8 cellular contexts compared by ENCODE assay signal in the genomic region with DNA sequence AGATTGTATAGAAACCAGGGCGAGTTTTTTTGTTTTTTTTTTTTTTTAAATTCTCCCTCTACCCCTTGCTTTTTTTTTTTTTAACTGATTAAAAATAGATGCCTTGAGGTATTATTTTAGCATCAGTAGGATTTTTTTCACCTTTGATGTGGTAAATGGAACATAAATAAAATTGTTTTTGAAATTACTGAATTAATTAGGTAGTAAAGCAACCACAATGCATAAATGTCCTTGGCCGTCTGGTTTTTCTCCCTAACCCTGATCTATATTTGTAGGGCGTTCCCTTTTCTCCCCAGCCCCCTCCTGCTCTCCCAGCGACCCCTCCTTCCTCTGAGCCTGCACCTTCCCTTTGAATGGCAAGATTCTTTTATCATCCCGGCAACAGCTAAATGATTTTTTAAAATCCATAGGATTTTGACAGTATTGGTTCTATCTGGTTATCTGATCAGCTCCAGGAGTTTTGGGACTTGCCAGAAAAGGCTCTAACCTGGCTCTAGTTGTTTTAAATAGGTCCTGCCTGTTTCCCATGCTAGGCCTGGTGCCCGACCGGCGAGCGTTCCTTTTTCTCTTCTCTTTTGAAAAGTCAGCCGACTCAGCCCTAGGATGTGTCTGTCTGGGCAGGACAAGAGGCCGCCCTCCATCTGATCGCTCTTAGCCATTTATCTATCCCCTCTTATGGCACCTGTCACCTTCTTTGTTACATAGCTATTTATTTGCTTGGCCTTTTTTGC.
DNase-seq lines count a peak whose midpoint lies in the region; ATAC-seq and TF ChIP-seq lines count a peak whose summit lies in the region.

No MANE protein-coding gene starts in this region.

- H3K4me1 ChIP-seq in ascending aorta = peaks cover 73 to 92% of the 10 kb centered on the region in 2 donors

- no peak overlapping the region for H3K4me3 Mint-ChIP-seq in activated naive CD4-positive, alpha-beta T cell treated with anti-CD3 and anti-CD28 coated beads for 36 hours
- peak overlapping the region in 7 of 8 donors; percentile 51 to 89 (median 79) for H3K4me3 Mint-ChIP-seq in naive B cell
- peak overlapping the region; percentile 4 for H3K4me3 Mint-ChIP-seq in type B pancreatic cell

- no peaks in the 10 kb centered on the region for H3K36me3 Mint-ChIP-seq in activated naive CD4-positive, alpha-beta T cell treated with anti-CD3 and anti-CD28 coated beads for 36 hours (ENCODE audit: low read depth)
- H3K36me3 Mint-ChIP-seq in naive B cell (peaks cover 0 to 8% of the 10 kb centered on the region in 2 donors), type B pancreatic cell (no peaks in the 10 kb centered on the region)

- intact Hi-C loops in activated naive CD4-positive, alpha-beta T cell treated with anti-CD3 and anti-CD28 coated beads for 36 hours (cut with micrococcal nuclease) = no loop called here
- intact Hi-C loops in ascending aorta (cut with DNase I) = loop anchor here (5.0 kb wide), 1 partner anchor 35 kb away; no protein-coding TSS in a partner anchor

- CTCF ChIA-PET in activated naive CD4-positive, alpha-beta T cell treated with anti-CD3 and anti-CD28 coated beads for 36 hours (lab: Charles Lee) = interaction anchor here (1.4 to 1.7 kb wide), 2 partner anchors 10 to 93 kb away, joined by 3 to 4 read pairs; no protein-coding TSS in a partner anchor

- peak overlapping the region; percentile 92 to 99 for H3K27ac ChIP-seq in ascending aorta

- H3K27me3 ChIP-seq in ascending aorta = no peaks in the 10 kb centered on the region

- TF ChIP-seq CTCF in ascending aorta (IDR thresholded peaks at IDR 0.05) (no peak), type B pancreatic cell (conservative IDR thresholded peaks at IDR 0.05) (no peak)

- DNase-seq in activated naive CD4-positive, alpha-beta T cell treated with anti-CD3 and anti-CD28 coated beads for 36 hours = no peak
- no peak for DNase-seq in activated naive CD4-positive, alpha-beta T cell treated with anti-CD3 and anti-CD28 coated beads, Interleukin-2, amount 50 U/mL, for 16 hours
- no peak for DNase-seq in ascending aorta (ENCODE audit: low spot score in 2 of 2)
- DNase-seq in naive B cell = no peak
- no peak for DNase-seq in type B pancreatic cell (ENCODE audit: extremely low spot score, unreplicated experiment)
- no peak for DNase-seq in germinal center (ENCODE audit: low spot score)

- H3K9me3 ChIP-seq in ascending aorta = no peaks in the 10 kb centered on the region

- no peaks in the 10 kb centered on the region for H3K27me3 Mint-ChIP-seq in activated naive CD4-positive, alpha-beta T cell treated with anti-CD3 and anti-CD28 coated beads for 36 hours (ENCODE audit: low read depth)
- H3K27me3 Mint-ChIP-seq in naive B cell (no peaks in the 10 kb centered on the region), type B pancreatic cell (peaks cover 84% of the 10 kb centered on the region)

- H3K4me3 ChIP-seq in ascending aorta = peak overlapping the region in 1 of 2 donors; percentile 27

- H3K36me3 ChIP-seq in ascending aorta = peaks cover 9 to 26% of the 10 kb centered on the region in 2 donors

- H3K27ac Mint-ChIP-seq in activated naive CD4-positive, alpha-beta T cell treated with anti-CD3 and anti-CD28 coated beads for 36 hours = peak overlapping the region; percentile 57
- H3K27ac Mint-ChIP-seq in naive B cell (peak overlapping the region; percentile 65 to 92 (median 86)), type B pancreatic cell (no peak overlapping the region)

- no peak for ATAC-seq in naive B cell (ENCODE audit: low read depth in 2 of 2)
- ATAC-seq in HG03159 (IDR thresholded peaks at IDR 0.05; ENCODE audit: unreplicated experiment) = no peak
- ATAC-seq in HG03521 (IDR thresholded peaks at IDR 0.05; ENCODE audit: unreplicated experiment) = no peak

- H3K9me3 Mint-ChIP-seq in activated naive CD4-positive, alpha-beta T cell treated with anti-CD3 and anti-CD28 coated beads for 36 hours = no peaks in the 10 kb centered on the region
- H3K9me3 Mint-ChIP-seq in naive B cell = no peaks in the 10 kb centered on the region
- no peaks in the 10 kb centered on the region for H3K9me3 Mint-ChIP-seq in type B pancreatic cell

- H3K4me1 Mint-ChIP-seq in activated naive CD4-positive, alpha-beta T cell treated with anti-CD3 and anti-CD28 coated beads for 36 hours (ENCODE audit: low read depth) = peaks cover 90% of the 10 kb centered on the region
- H3K4me1 Mint-ChIP-seq in naive B cell = peaks cover 77 to 98% (median 97%) of the 10 kb centered on the region in 3 donors
- H3K4me1 Mint-ChIP-seq in type B pancreatic cell (ENCODE audit: unreplicated experiment) = peaks cover 90% of the 10 kb centered on the region
